Comparison of ENCODE assay signal across 24 cellular contexts in genomic region chr1:39297534-39297933, GRCh38.
A peak's percentile ranks its signal among the peaks of the same experiment; 100 is the strongest.
DNase-seq lines count a peak whose midpoint lies in the region; FAIRE-seq and TF ChIP-seq lines count a peak whose summit lies in the region.
"Had no signal": no experiment of that assay in that cellular context is flagged by ENCODE, and none has a peak within 500 bp of the region (broad histone marks: within the 10 kb centered on the region; RNA-seq: fewer than 3 reads in every experiment).

No MANE protein-coding gene starts in this region.

- no peak for DNase-seq in activated naive CD8-positive, alpha-beta T cell treated with anti-CD3 and anti-CD28 coated beads for 36 hours
- peak; percentile 17 for DNase-seq in astrocyte of the spinal cord (ENCODE audit: low read depth, low spot score)
- peak; percentile 15 for DNase-seq in iris pigment epithelial cell (ENCODE audit: low read depth)
- DNase-seq in NCI-H2171 (lab: John Stamatoyannopoulos, UW), result no peak
- DNase-seq in NCI-H345 treated with DMSO at 0.1 percent for 48 hours (lab: John Stamatoyannopoulos, UW; ENCODE audit: unreplicated experiment), result no peak
- DNase-seq in thyroid gland, result no peak
- no peak for DNase-seq in small intestine
- DNase-seq: activated CD4-positive, alpha-beta T cell treated with anti-CD3 and anti-CD28 coated beads, Interleukin-2, amount 50 U/mL, for 4 hours; activated naive CD4-positive, alpha-beta T cell; activated T-cell treated with anti-CD3 and anti-CD28 coated beads for 4 hours; C1 segment of cervical spinal cord; effector CD8-positive, alpha-beta T cell; GOT3; heart left ventricle; left lung; MV-4-11; NCI-H526 treated with DMSO at 0.1 percent for 48 hours; stimulated activated naive B cell treated with anti-CD40 and anti-IgM and Interleukin-4, amounts not matched to agents 10 μg/mL and 1 μg/mL and 100 μg/mL, for 72 hours; WERI-Rb-1 had no signal

- no peaks in the 10 kb centered on the region for H3K9me3 Mint-ChIP-seq in activated naive CD8-positive, alpha-beta T cell (ENCODE audit: low read depth)
- H3K9me3 Mint-ChIP-seq in activated naive CD8-positive, alpha-beta T cell treated with anti-CD3 and anti-CD28 coated beads for 36 hours, result no peaks in the 10 kb centered on the region
- H3K9me3 Mint-ChIP-seq: nephron; stimulated activated naive B cell treated with anti-CD40 and anti-IgM and Interleukin-4, amounts not matched to agents 10 μg/mL and 1 μg/mL and 100 μg/mL, for 72 hours; T-helper 2 cell treated with Interferon-gamma antibody and Interleukin-4, amounts not matched to agents 5 μg/mL and 100 μg/mL, for 36 hours had no signal

- no peaks in the 10 kb centered on the region for H3K27me3 Mint-ChIP-seq in activated naive CD8-positive, alpha-beta T cell
- no peaks in the 10 kb centered on the region for H3K27me3 Mint-ChIP-seq in activated naive CD8-positive, alpha-beta T cell treated with anti-CD3 and anti-CD28 coated beads for 36 hours
- H3K27me3 Mint-ChIP-seq: stimulated activated naive B cell treated with anti-CD40 and anti-IgM and Interleukin-4, amounts not matched to agents 10 μg/mL and 1 μg/mL and 100 μg/mL, for 72 hours had no signal

- H3K36me3 Mint-ChIP-seq in activated naive CD8-positive, alpha-beta T cell, result peaks cover 10% of the 10 kb centered on the region
- H3K36me3 Mint-ChIP-seq in activated naive CD8-positive, alpha-beta T cell treated with anti-CD3 and anti-CD28 coated beads for 36 hours, result peaks cover 27% of the 10 kb centered on the region

- H3K4me3 ChIP-seq in astrocyte of the spinal cord (ENCODE audit: low read depth, low read length) (no peak overlapping the region), thyroid gland (replicated peaks in 1 of 3) (no peak overlapping the region), small intestine (ENCODE audit: low read depth in 1 of 2, low read length in 2 of 2) (no peak overlapping the region)
- H3K4me3 ChIP-seq: heart left ventricle, left lung had no signal

- H3K36me3 ChIP-seq in thyroid gland, result peaks cover 48 to 62% of the 10 kb centered on the region in 2 donors
- H3K36me3 ChIP-seq in small intestine (ENCODE audit: control insufficient read depth in 2 of 2, insufficient read depth in 2 of 2, low read length in 2 of 2), result peaks cover 21 to 27% of the 10 kb centered on the region in 2 donors

- no peak overlapping the region for H3K27ac ChIP-seq in thyroid gland
- H3K27ac ChIP-seq in small intestine (ENCODE audit: low read depth in 1 of 2, low read length in 1 of 2), result no peak overlapping the region
- H3K27ac ChIP-seq: KMS-11, left lung, parathyroid adenoma, WERI-Rb-1 had no signal

- H3K4me1 Mint-ChIP-seq in activated naive CD8-positive, alpha-beta T cell (ENCODE audit: low read depth), result peaks cover 2% of the 10 kb centered on the region
- peaks cover 2% of the 10 kb centered on the region for H3K4me1 Mint-ChIP-seq in activated naive CD8-positive, alpha-beta T cell treated with anti-CD3 and anti-CD28 coated beads for 36 hours
- H3K4me1 Mint-ChIP-seq: nephron had no signal

- in situ Hi-C loops in astrocyte of the spinal cord (cut with HindIII; ENCODE audit: low sequenced_read_pairs), result no loop called here

- H3K27me3 ChIP-seq in thyroid gland (no peaks in the 10 kb centered on the region), small intestine (ENCODE audit: control insufficient read depth in 2 of 2, insufficient read depth in 2 of 2, low read length in 2 of 2) (no peaks in the 10 kb centered on the region)
- H3K27me3 ChIP-seq: heart left ventricle, left lung had no signal

- FAIRE-seq in small intestine (lab: Jason Lieb, UNC), result no peak

- peak overlapping the region; percentile 13 for H3K27ac Mint-ChIP-seq in activated naive CD8-positive, alpha-beta T cell
- H3K27ac Mint-ChIP-seq in activated naive CD8-positive, alpha-beta T cell treated with anti-CD3 and anti-CD28 coated beads for 36 hours, result no peak overlapping the region
- H3K27ac Mint-ChIP-seq: nephron; stimulated activated naive B cell treated with anti-CD40 and anti-IgM and Interleukin-4, amounts not matched to agents 10 μg/mL and 1 μg/mL and 100 μg/mL, for 72 hours; T-helper 2 cell treated with Interferon-gamma antibody and Interleukin-4, amounts not matched to agents 5 μg/mL and 100 μg/mL, for 36 hours had no signal

- H3K4me1 ChIP-seq in thyroid gland (peaks cover 9 to 11% of the 10 kb centered on the region in 2 donors), small intestine (ENCODE audit: control insufficient read depth in 2 of 2, insufficient read depth in 1 of 2, low read depth in 1 of 2, low read length in 1 of 2) (no peaks in the 10 kb centered on the region)

- intact Hi-C loops in thyroid gland (cut with DNase I), result no loop called here

- TF ChIP-seq CTCF in astrocyte of the spinal cord (IDR thresholded peaks at IDR 0.05; ENCODE audit: low read depth, low read length) (no peak), thyroid gland (IDR thresholded peaks at IDR 0.05) (no peak)

- H3K4me3 Mint-ChIP-seq in activated naive CD8-positive, alpha-beta T cell, result no peak overlapping the region
- H3K4me3 Mint-ChIP-seq in activated naive CD8-positive, alpha-beta T cell treated with anti-CD3 and anti-CD28 coated beads for 36 hours, result no peak overlapping the region
- H3K4me3 Mint-ChIP-seq: nephron; stimulated activated naive B cell treated with anti-CD40 and anti-IgM and Interleukin-4, amounts not matched to agents 10 μg/mL and 1 μg/mL and 100 μg/mL, for 72 hours; T-helper 2 cell treated with Interferon-gamma antibody and Interleukin-4, amounts not matched to agents 5 μg/mL and 100 μg/mL, for 36 hours had no signal

- 71 to 85% methylated on average over 5 of the region's 5 CpGs for WGBS in thyroid gland, 2 donors
- WGBS in small intestine, 3 donors, result 40 to 49% (median 45%) methylated on average over 5 of the region's 5 CpGs

- H3K9me3 ChIP-seq in thyroid gland, result no peaks in the 10 kb centered on the region
- no peaks in the 10 kb centered on the region for H3K9me3 ChIP-seq in small intestine (ENCODE audit: control insufficient read depth, low read depth)
- H3K9me3 ChIP-seq: heart left ventricle, left lung had no signal

- TF ChIP-seq POLR2A in thyroid gland (IDR thresholded peaks at IDR 0.05), result no peak

Comparison
In these comparisons a context has a peak if more than half of its experiments do, and no peak if none do; other contexts are left out.
1. DNase-seq: peak in astrocyte of the spinal cord (single experiment) and iris pigment epithelial cell (single experiment); none in activated naive CD8-positive, alpha-beta T cell treated with anti-CD3 and anti-CD28 coated beads for 36 hours (single experiment), NCI-H2171 (single experiment), NCI-H345 treated with DMSO at 0.1 percent for 48 hours (single experiment), thyroid gland (0 of 2) and small intestine (single experiment).